13 cellular contexts compared by ENCODE assay signal in the genomic region with DNA sequence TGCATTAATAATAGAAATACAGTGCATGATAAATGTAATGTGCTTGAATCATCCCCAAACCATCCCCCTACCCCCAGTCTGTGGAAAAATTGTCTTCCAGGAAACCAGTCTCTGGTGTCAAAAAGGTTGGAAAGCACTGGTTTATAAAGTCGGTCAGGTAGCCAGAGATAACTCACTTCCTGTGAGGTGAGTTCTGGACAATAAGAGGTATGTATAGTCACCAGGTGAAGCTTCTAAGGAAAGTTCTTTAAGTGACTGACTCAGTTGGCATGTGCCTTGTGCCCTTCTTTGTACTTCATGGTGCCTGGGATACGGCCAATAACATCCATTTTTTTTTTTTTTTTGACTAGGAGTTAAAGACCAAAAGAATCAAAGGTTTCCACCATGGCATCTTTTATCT.
DNase-seq lines count a peak whose midpoint lies in the region; FAIRE-seq and TF ChIP-seq lines count a peak whose summit lies in the region.
"Had no signal": no experiment of that assay in that cellular context is flagged by ENCODE, and none has a peak within 500 bp of the region (broad histone marks: within the 10 kb centered on the region; RNA-seq: fewer than 3 reads in every experiment).

No MANE protein-coding gene starts in this region.

- POLR2A ChIA-PET in MCF 10A (lab: Yijun Ruan, JAX), result interaction anchor here (0.5 to 0.6 kb wide), 3 partner anchors 12 to 281 kb away, joined by 3 to 4 read pairs (median 3); no protein-coding TSS in a partner anchor

- H3K27me3 Mint-ChIP-seq in MCF 10A (ENCODE audit: insufficient read depth, unreplicated experiment) (no peaks in the 10 kb centered on the region), endothelial cell (ENCODE audit: unreplicated experiment) (peaks cover 2% of the 10 kb centered on the region)
- H3K27me3 Mint-ChIP-seq: CD4-positive, CD25-positive, alpha-beta regulatory T cell had no signal

- H3K9me3 ChIP-seq in breast epithelium, result no peaks in the 10 kb centered on the region
- H3K9me3 ChIP-seq in keratinocyte (ENCODE audit: control insufficient read depth, low read depth, low read length), result no peaks in the 10 kb centered on the region
- H3K9me3 ChIP-seq: BLaER1 treated with 17β-estradiol and CSF1 and Interleukin-3, amounts not matched to agents 10 nM and 100 nM had no signal

- H3K4me1 ChIP-seq in breast epithelium (no peaks in the 10 kb centered on the region), keratinocyte (ENCODE audit: control insufficient read depth, extremely low read depth, insufficient read depth, low read length) (peaks cover 33% of the 10 kb centered on the region)
- H3K4me1 ChIP-seq: BLaER1 treated with 17β-estradiol and CSF1 and Interleukin-3, amounts not matched to agents 10 nM and 100 nM had no signal

- no peak for TF ChIP-seq CTCF in MCF 10A (IDR thresholded peaks at IDR 0.05; ENCODE audit: unreplicated experiment)
- no peak for TF ChIP-seq CTCF in breast epithelium (IDR thresholded peaks at IDR 0.05)
- no peak for TF ChIP-seq CTCF in bronchial epithelial cell (IDR thresholded peaks at IDR 0.05; ENCODE audit: insufficient read depth, low read length, severe bottlenecking)
- TF ChIP-seq CTCF in keratinocyte (optimal IDR thresholded peaks at IDR 0.05 in 1 of 3, IDR thresholded peaks at IDR 0.05 in 1 of 3, conservative IDR thresholded peaks at IDR 0.05 in 1 of 3; ENCODE audit: extremely low read depth in 1 of 3, insufficient read depth in 2 of 3, low read length in 3 of 3), result no peak
- TF ChIP-seq CTCF in endothelial cell (IDR thresholded peaks at IDR 0.05; ENCODE audit: unreplicated experiment), result no peak

- peaks cover 8% of the 10 kb centered on the region for H3K9me3 Mint-ChIP-seq in MCF 10A (ENCODE audit: unreplicated experiment)
- no peaks in the 10 kb centered on the region for H3K9me3 Mint-ChIP-seq in endothelial cell (ENCODE audit: unreplicated experiment)

- no peak overlapping the region for H3K4me3 ChIP-seq in breast epithelium
- H3K4me3 ChIP-seq in bronchial epithelial cell (ENCODE audit: low read depth, low read length), result no peak overlapping the region
- no peak overlapping the region for H3K4me3 ChIP-seq in keratinocyte (ENCODE audit: control insufficient read depth in 2 of 3, extremely low read depth in 1 of 3, insufficient read depth in 2 of 3, low read depth in 1 of 3, low read length in 3 of 3)
- H3K4me3 ChIP-seq: BLaER1 treated with 17β-estradiol and CSF1 and Interleukin-3, amounts not matched to agents 10 nM and 100 nM had no signal

- no peak overlapping the region for H3K27ac ChIP-seq in breast epithelium
- H3K27ac ChIP-seq in keratinocyte (ENCODE audit: control insufficient read depth, insufficient read depth, low read length), result peak overlapping the region; percentile 79
- H3K27ac ChIP-seq: BLaER1 treated with 17β-estradiol and CSF1 and Interleukin-3, amounts not matched to agents 10 nM and 100 nM had no signal

- BruUV-seq in MCF 10A (replicated peaks; lab: Mats Ljungman, UMichigan), result no TSS peak

- H3K36me3 ChIP-seq in breast epithelium, result no peaks in the 10 kb centered on the region
- H3K36me3 ChIP-seq in bronchial epithelial cell (ENCODE audit: control insufficient read depth, insufficient read depth, low read length), result no peaks in the 10 kb centered on the region
- no peaks in the 10 kb centered on the region for H3K36me3 ChIP-seq in keratinocyte (ENCODE audit: control insufficient read depth in 2 of 2, extremely low read depth in 1 of 2, insufficient read depth in 2 of 2, low read length in 2 of 2)
- H3K36me3 ChIP-seq: BLaER1 treated with 17β-estradiol and CSF1 and Interleukin-3, amounts not matched to agents 10 nM and 100 nM had no signal

- H3K79me2 ChIP-seq in keratinocyte (ENCODE audit: control insufficient read depth, insufficient read depth, low read length), result peaks cover 2% of the 10 kb centered on the region

- intact Hi-C loops in MCF 10A (cut with micrococcal nuclease) (loop anchor here (5.0 kb wide), 1 partner anchor 105 kb away; a partner anchor contains a TSS), breast epithelium (cut with DNase I; ENCODE audit: low total_unique reads) (no loop called here), posterior cingulate gyrus (cut with DNase I) (no loop called here)

- peak overlapping the region; percentile 65 for H3K27ac Mint-ChIP-seq in MCF 10A (ENCODE audit: low read depth, unreplicated experiment)
- no peak overlapping the region for H3K27ac Mint-ChIP-seq in endothelial cell (ENCODE audit: unreplicated experiment)

- dilution Hi-C loops in keratinocyte (cut with MboI; ENCODE audit: extremely low pct_ligation_motif_present, low sequenced_read_pairs), result no loop called here

- H3K36me3 Mint-ChIP-seq in MCF 10A (ENCODE audit: insufficient read depth, unreplicated experiment) (no peaks in the 10 kb centered on the region), endothelial cell (ENCODE audit: low read depth, unreplicated experiment) (peaks cover 5% of the 10 kb centered on the region)

- FAIRE-seq in bronchial epithelial cell (lab: Jason Lieb, UNC) (no peak), keratinocyte (lab: Jason Lieb, UNC) (peak; percentile 92)
- FAIRE-seq: H54 had no signal

- H3K4me1 Mint-ChIP-seq in MCF 10A (ENCODE audit: insufficient read depth, unreplicated experiment), result peaks cover 30% of the 10 kb centered on the region
- no peaks in the 10 kb centered on the region for H3K4me1 Mint-ChIP-seq in endothelial cell (ENCODE audit: unreplicated experiment)

- H3K27me3 ChIP-seq in breast epithelium, result no peaks in the 10 kb centered on the region
- H3K27me3 ChIP-seq in bronchial epithelial cell (ENCODE audit: control insufficient read depth, insufficient read depth, low read length), result no peaks in the 10 kb centered on the region
- H3K27me3 ChIP-seq in keratinocyte (ENCODE audit: control insufficient read depth, extremely low read depth, insufficient read depth, low read length), result no peaks in the 10 kb centered on the region
- H3K27me3 ChIP-seq: BLaER1 treated with 17β-estradiol and CSF1 and Interleukin-3, amounts not matched to agents 10 nM and 100 nM had no signal

- H3K4me2 ChIP-seq in keratinocyte (ENCODE audit: control insufficient read depth, extremely low read depth, insufficient read depth, low read depth, low read length), result peak overlapping the region; percentile 66
- H3K4me2 ChIP-seq: BLaER1 treated with 17β-estradiol and CSF1 and Interleukin-3, amounts not matched to agents 10 nM and 100 nM had no signal

- TF ChIP-seq POLR2A in breast epithelium (IDR thresholded peaks at IDR 0.05), result no peak

- H3K4me3 Mint-ChIP-seq in MCF 10A (ENCODE audit: unreplicated experiment) (no peak overlapping the region), endothelial cell (ENCODE audit: unreplicated experiment) (no peak overlapping the region)
- H3K4me3 Mint-ChIP-seq: CD4-positive, CD25-positive, alpha-beta regulatory T cell had no signal

- H4K20me1 ChIP-seq in keratinocyte (ENCODE audit: control insufficient read depth, extremely low read depth, insufficient read depth, low read length), result no peaks in the 10 kb centered on the region
- H4K20me1 ChIP-seq: BLaER1 treated with 17β-estradiol and CSF1 and Interleukin-3, amounts not matched to agents 10 nM and 100 nM had no signal

- peak; percentile 24 for DNase-seq in MCF 10A (ENCODE audit: unreplicated experiment)
- no peak for DNase-seq in breast epithelium (ENCODE audit: low spot score in 2 of 2)
- peak; percentile 88 for DNase-seq in bronchial epithelial cell (ENCODE audit: low read depth)
- peak; percentile 77 for DNase-seq in keratinocyte (ENCODE audit: low read depth, low spot score)
- DNase-seq in NCI-H446 (lab: John Stamatoyannopoulos, UW), result no peak
- DNase-seq in posterior cingulate gyrus, result no peak
- no peak for DNase-seq in endothelial cell (ENCODE audit: low spot score)
- DNase-seq: 8988T; CD4-positive, CD25-positive, alpha-beta regulatory T cell; DMS 273 treated with DMSO at 0.1 percent for 48 hours had no signal

- H3K9me1 ChIP-seq in keratinocyte (ENCODE audit: control insufficient read depth, extremely low read depth, insufficient read depth, low read length), result no peaks in the 10 kb centered on the region

- CTCF ChIA-PET in MCF 10A (lab: Yijun Ruan, JAX), result interaction anchor here (0.6 to 1.1 kb wide), 6 partner anchors 17 to 1926 kb away, joined by 3 to 4 read pairs (median 4); no protein-coding TSS in a partner anchor

- H3K9ac ChIP-seq in keratinocyte (ENCODE audit: control insufficient read depth, extremely low read depth, insufficient read depth, low read length), result no peak overlapping the region
- H3K9ac ChIP-seq: BLaER1 treated with 17β-estradiol and CSF1 and Interleukin-3, amounts not matched to agents 10 nM and 100 nM; GM23248 had no signal

- H2AFZ ChIP-seq in keratinocyte (ENCODE audit: control insufficient read depth, low read length), result no peak overlapping the region
- H2AFZ ChIP-seq: GM23248 had no signal

Comparison
In these comparisons a context has a peak if more than half of its experiments do, and no peak if none do; other contexts are left out.
1. DNase-seq: peak in MCF 10A (single experiment), bronchial epithelial cell (single experiment) and keratinocyte (single experiment); none in breast epithelium (0 of 2), NCI-H446 (0 of 2), posterior cingulate gyrus (0 of 10) and endothelial cell (single experiment).